In genomic region chr12:52546126-52546525, GRCh38 we compare ENCODE assay signal across 37 cellular contexts. TPM values are rescaled to one million over a fixed set of nuclear protein-coding genes. Genes with fewer than 3 reads are reported as not detected.
"Had no signal": no experiment of that assay in that cellular context is flagged by ENCODE, and none has a peak within 500 bp of the region (broad histone marks: within the 10 kb centered on the region; RNA-seq: fewer than 3 reads in every experiment).

No MANE protein-coding gene starts in this region.

- H3K27me3 ChIP-seq: dorsolateral prefrontal cortex, hepatocyte had no signal

- H3K27ac ChIP-seq: brain microvascular endothelial cell, coronary artery, dorsolateral prefrontal cortex, epithelial cell of prostate, esophagus squamous epithelium, gastroesophageal sphincter, heart right ventricle, hepatocyte had no signal

- H3K4me1 ChIP-seq: gastroesophageal sphincter had no signal

- ATAC-seq: activated T-cell treated with anti-CD3 and anti-CD28 coated beads, Interleukin-2, amount 50 U/mL, for 4 hours; activated T-helper 17 cell treated with anti-CD3 and anti-CD28 coated beads, Interleukin-2, amount 50 U/mL, for 72 hours; gastroesophageal sphincter; heart right ventricle had no signal

- H3K4me3 Mint-ChIP-seq: activated CD4-positive, alpha-beta memory T cell treated with anti-CD3 and anti-CD28 coated beads, Interleukin-2, amount 10 ng/mL, durations not matched to agents 7 days and 5 days; activated CD4-positive, alpha-beta T cell treated with anti-CD3 and anti-CD28 coated beads, Interleukin-2, amount 10 ng/mL, durations not matched to agents 7 days and 5 days; activated naive CD8-positive, alpha-beta T cell; activated T-cell treated with anti-CD3 and anti-CD28 coated beads, Interleukin-2, amount 50 U/mL, for 4 hours; activated T-helper 17 cell treated with anti-CD3 and anti-CD28 coated beads, Interleukin-2, amount 50 U/mL, for 72 hours; central memory CD8-positive, alpha-beta T cell; dendritic cell treated with granulocyte-macrophage colony-stimulating factor and Interleukin-4, amounts not matched to agents 40 ng/mL and 50 ng/mL, for 4 days had no signal

- H3K9me3 Mint-ChIP-seq: activated CD4-positive, alpha-beta memory T cell treated with anti-CD3 and anti-CD28 coated beads, Interleukin-2, amount 10 ng/mL, durations not matched to agents 7 days and 5 days; activated CD4-positive, alpha-beta T cell treated with anti-CD3 and anti-CD28 coated beads, Interleukin-2, amount 10 ng/mL, durations not matched to agents 7 days and 5 days; activated T-cell treated with anti-CD3 and anti-CD28 coated beads, Interleukin-2, amount 50 U/mL, for 4 hours; activated T-helper 17 cell treated with anti-CD3 and anti-CD28 coated beads, Interleukin-2, amount 50 U/mL, for 72 hours; central memory CD8-positive, alpha-beta T cell; dendritic cell treated with granulocyte-macrophage colony-stimulating factor and Interleukin-4, amounts not matched to agents 40 ng/mL and 50 ng/mL, for 4 days had no signal

- H3K27me3 Mint-ChIP-seq: activated naive CD8-positive, alpha-beta T cell; central memory CD8-positive, alpha-beta T cell had no signal

- H3K9me3 ChIP-seq: esophagus squamous epithelium, gastroesophageal sphincter, heart right ventricle had no signal

- H3K36me3 Mint-ChIP-seq: activated naive CD8-positive, alpha-beta T cell had no signal

- H3K27ac Mint-ChIP-seq: activated CD4-positive, alpha-beta memory T cell treated with anti-CD3 and anti-CD28 coated beads, Interleukin-2, amount 10 ng/mL, durations not matched to agents 7 days and 5 days; activated CD4-positive, alpha-beta T cell treated with anti-CD3 and anti-CD28 coated beads, Interleukin-2, amount 10 ng/mL, durations not matched to agents 7 days and 5 days; activated naive CD8-positive, alpha-beta T cell; activated T-helper 17 cell treated with anti-CD3 and anti-CD28 coated beads, Interleukin-2, amount 50 U/mL, for 72 hours; dendritic cell treated with granulocyte-macrophage colony-stimulating factor and Interleukin-4, amounts not matched to agents 40 ng/mL and 50 ng/mL, for 4 days had no signal

- H3K36me3 ChIP-seq: brain microvascular endothelial cell, esophagus squamous epithelium, gastroesophageal sphincter, heart right ventricle had no signal

- H3K4me1 Mint-ChIP-seq: activated T-helper 17 cell treated with anti-CD3 and anti-CD28 coated beads, Interleukin-2, amount 50 U/mL, for 72 hours had no signal

- DNase-seq: activated CD4-positive, alpha-beta memory T cell treated with anti-CD3 and anti-CD28 coated beads, Interleukin-2, amount 10 ng/mL, durations not matched to agents 7 days and 5 days; activated CD4-positive, alpha-beta T cell treated with anti-CD3 and anti-CD28 coated beads for 1 hour; activated CD4-positive, alpha-beta T cell treated with anti-CD3 and anti-CD28 coated beads for 4 hours; activated CD4-positive, alpha-beta T cell treated with anti-CD3 and anti-CD28 coated beads, Interleukin-2, amount 10 ng/mL, durations not matched to agents 7 days and 5 days; activated CD4-positive, alpha-beta T cell treated with anti-CD3 and anti-CD28 coated beads, Interleukin-2, amount 50 U/mL, for 4 hours; activated CD8-positive, alpha-beta memory T cell treated with anti-CD3 and anti-CD28 coated beads, Interleukin-2, amount 50 U/mL, for 48 hours; activated effector memory CD4-positive, alpha-beta T cell treated with Interleukin-2 at 50 U/mL for 16 hours; activated gamma-delta T cell treated with Interleukin-2 at 50 U/mL for 16 hours; activated naive CD4-positive, alpha-beta T cell treated with anti-CD3 and anti-CD28 coated beads, Interleukin-2, amount 50 U/mL, for 16 hours; activated naive CD4-positive, alpha-beta T cell treated with Interleukin-2 at 50 U/mL for 16 hours; activated T-cell treated with anti-CD3 and anti-CD28 coated beads, Interleukin-2, amount 50 U/mL, for 4 hours; amniotic stem cell; anterior cingulate cortex; brain microvascular endothelial cell; dorsolateral prefrontal cortex; effector memory CD4-positive, alpha-beta T cell; esophagus squamous epithelium; foreskin melanocyte; heart right ventricle; T-helper 2 cell had no signal

- H3K4me3 ChIP-seq: coronary artery, dorsolateral prefrontal cortex, esophagus squamous epithelium, gastroesophageal sphincter, heart right ventricle, hepatocyte had no signal

RNA-seq across cellular contexts. Expression of gene KRT71, which starts 6.8 kb away (rescaled TPM):
- total RNA-seq: activated CD4-positive, alpha-beta memory T cell treated with anti-CD3 and anti-CD28 coated beads, Interleukin-2, amount 10 ng/mL, durations not matched to agents 7 days and 5 days; activated CD4-positive, alpha-beta T cell treated with anti-CD3 and anti-CD28 coated beads, Interleukin-2, amount 10 ng/mL, durations not matched to agents 7 days and 5 days; activated T-cell treated with anti-CD3 and anti-CD28 coated beads, Interleukin-2, amount 50 U/mL, for 4 hours; activated T-helper 17 cell treated with anti-CD3 and anti-CD28 coated beads, Interleukin-2, amount 50 U/mL, for 72 hours; astrocyte; bronchial epithelial cell; cardiac septum; esophagus squamous epithelium; fibroblast of lung; fibroblast of villous mesenchyme; gastroesophageal sphincter; glomerular endothelial cell; heart right ventricle; hepatocyte had no signal
- polyA plus RNA-seq: adipose tissue, esophagus, fibroblast of lung, heart right ventricle, hepatocyte had no signal

RNA-seq across cellular contexts. Expression of gene KRT5, which starts 25.9 kb away (rescaled TPM):
- total RNA-seq: activated CD4-positive, alpha-beta memory T cell treated with anti-CD3 and anti-CD28 coated beads, Interleukin-2, amount 10 ng/mL, durations not matched to agents 7 days and 5 days; activated CD4-positive, alpha-beta T cell treated with anti-CD3 and anti-CD28 coated beads, Interleukin-2, amount 10 ng/mL, durations not matched to agents 7 days and 5 days; activated T-cell treated with anti-CD3 and anti-CD28 coated beads, Interleukin-2, amount 50 U/mL, for 4 hours; activated T-helper 17 cell treated with anti-CD3 and anti-CD28 coated beads, Interleukin-2, amount 50 U/mL, for 72 hours; cardiac septum; fibroblast of lung; glomerular endothelial cell had no signal

RNA-seq across cellular contexts. Expression of gene KRT74, which starts 27.5 kb away (rescaled TPM):
- total RNA-seq: activated CD4-positive, alpha-beta memory T cell treated with anti-CD3 and anti-CD28 coated beads, Interleukin-2, amount 10 ng/mL, durations not matched to agents 7 days and 5 days; activated T-cell treated with anti-CD3 and anti-CD28 coated beads, Interleukin-2, amount 50 U/mL, for 4 hours; activated T-helper 17 cell treated with anti-CD3 and anti-CD28 coated beads, Interleukin-2, amount 50 U/mL, for 72 hours; astrocyte; bronchial epithelial cell; cardiac septum; cerebellum; dorsolateral prefrontal cortex; fibroblast of lung; fibroblast of villous mesenchyme; gastroesophageal sphincter; glomerular endothelial cell; hepatocyte had no signal
- polyA plus RNA-seq: adipose tissue, fibroblast of lung, heart right ventricle, hepatocyte had no signal

RNA-seq across cellular contexts. Expression of gene KRT6A, which starts 53.1 kb away (rescaled TPM):
- total RNA-seq: activated CD4-positive, alpha-beta memory T cell treated with anti-CD3 and anti-CD28 coated beads, Interleukin-2, amount 10 ng/mL, durations not matched to agents 7 days and 5 days; activated CD4-positive, alpha-beta T cell treated with anti-CD3 and anti-CD28 coated beads, Interleukin-2, amount 10 ng/mL, durations not matched to agents 7 days and 5 days; activated T-cell treated with anti-CD3 and anti-CD28 coated beads, Interleukin-2, amount 50 U/mL, for 4 hours; activated T-helper 17 cell treated with anti-CD3 and anti-CD28 coated beads, Interleukin-2, amount 50 U/mL, for 72 hours; cardiac septum; cerebellum; fibroblast of lung; fibroblast of villous mesenchyme; glomerular endothelial cell had no signal

RNA-seq across cellular contexts. Expression of gene KRT72, which starts 55.1 kb away (rescaled TPM):
- total RNA-seq: activated CD4-positive, alpha-beta memory T cell treated with anti-CD3 and anti-CD28 coated beads, Interleukin-2, amount 10 ng/mL, durations not matched to agents 7 days and 5 days; activated T-helper 17 cell treated with anti-CD3 and anti-CD28 coated beads, Interleukin-2, amount 50 U/mL, for 72 hours; astrocyte; bronchial epithelial cell; cardiac septum; cerebellum; esophagus squamous epithelium; fibroblast of lung; fibroblast of villous mesenchyme; gastroesophageal sphincter; glomerular endothelial cell; hepatocyte had no signal
- polyA plus RNA-seq: esophagus, fibroblast of lung, heart right ventricle, hepatocyte had no signal
